In the genomic region with DNA sequence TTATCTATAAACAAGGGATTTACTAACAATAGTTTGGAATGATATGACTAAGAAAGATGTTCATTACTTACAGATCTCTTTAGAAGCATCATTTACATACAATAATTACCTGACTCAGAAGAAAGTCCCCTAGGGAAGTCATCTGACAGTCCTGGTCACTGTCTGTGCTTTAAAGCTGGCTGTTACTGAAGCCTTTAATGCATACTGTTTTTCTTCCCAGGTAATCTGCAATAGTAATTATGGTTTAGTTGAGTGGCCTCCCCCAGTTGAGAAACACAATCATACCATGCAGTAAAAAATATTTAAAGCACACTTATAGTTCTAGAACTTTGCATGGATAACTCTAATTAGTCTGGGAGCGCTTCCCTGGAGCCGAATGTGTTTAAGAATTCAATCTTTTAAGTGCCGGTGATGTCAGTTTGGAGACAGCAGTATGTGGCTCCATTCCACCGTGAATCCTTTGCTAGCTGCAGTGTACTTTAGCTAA, we compare ENCODE assay signal across 16 cellular contexts.
DNase-seq lines count a peak whose midpoint lies in the region; ATAC-seq and TF ChIP-seq lines count a peak whose summit lies in the region.
"Had no signal": no experiment of that assay in that cellular context is flagged by ENCODE, and none has a peak within 500 bp of the region (broad histone marks: within the 10 kb centered on the region; RNA-seq: fewer than 3 reads in every experiment).

No MANE protein-coding gene starts in this region.

- H3K36me3 ChIP-seq in mesodermal cell (ENCODE audit: control insufficient read depth, insufficient read depth, low read length) (no peaks in the 10 kb centered on the region), PC-3 (ENCODE audit: low read depth, low read length) (no peaks in the 10 kb centered on the region)
- H3K36me3 ChIP-seq: esophagus squamous epithelium, transverse colon had no signal

- H3K4me1 Mint-ChIP-seq in T-helper 17 cell = peaks cover 35% of the 10 kb centered on the region
- H3K4me1 Mint-ChIP-seq: memory B cell had no signal

- H3K36me3 Mint-ChIP-seq in T-helper 17 cell (ENCODE audit: low read depth) = peaks cover 2% of the 10 kb centered on the region
- H3K36me3 Mint-ChIP-seq: memory B cell had no signal

- peak overlapping the region; percentile 0 for H3K27ac Mint-ChIP-seq in T-helper 17 cell
- H3K27ac Mint-ChIP-seq: activated naive CD8-positive, alpha-beta T cell treated with anti-CD3 and anti-CD28 coated beads, Interleukin-2, amount 10 ng/mL, durations not matched to agents 7 days and 5 days; memory B cell had no signal

- DNase-seq in NCI-H526 (lab: John Stamatoyannopoulos, UW) (peak; percentile 6 to 22), NCI-H526 treated with DMSO at 0.1 percent for 48 hours (lab: John Stamatoyannopoulos, UW) (no peak), EL (peak; percentile 47), T-helper 17 cell (no peak), PC-3 (no peak), NCI-H2029 (lab: John Stamatoyannopoulos, UW) (no peak)
- DNase-seq: activated CD4-positive, alpha-beta T cell treated with anti-CD3 and anti-CD28 coated beads, Interleukin-2, amount 50 U/mL, for 4 hours; activated naive CD8-positive, alpha-beta T cell treated with anti-CD3 and anti-CD28 coated beads, Interleukin-2, amount 10 ng/mL, durations not matched to agents 7 days and 5 days; DMS153; esophagus squamous epithelium; NCI-H2081; transverse colon had no signal

- POLR2A ChIA-PET in PC-3 (lab: Charles Lee; ENCODE audit: unreplicated experiment) = no interaction called here

- no peak for TF ChIP-seq CTCF in PC-3 (conservative IDR thresholded peaks at IDR 0.05; ENCODE audit: low read depth, low read length)

- 75% methylated on average over 3 of the region's 4 CpGs; no CpG with 5 or more reads in 1 of the 2 experiments for WGBS in mesodermal cell (ENCODE audit: insufficient coverage in 2 of 2), 2 experiments

- H3K27me3 ChIP-seq in PC-3 (ENCODE audit: low read length) = no peaks in the 10 kb centered on the region
- H3K27me3 ChIP-seq: esophagus squamous epithelium, transverse colon had no signal

- CTCF ChIA-PET in PC-3 (lab: Charles Lee) = no interaction called here

- BruUV-seq in PC-3 (replicated peaks; lab: Mats Ljungman, UMichigan) = no TSS peak

- H4K20me1 ChIP-seq in PC-3 (ENCODE audit: low read length) = no peaks in the 10 kb centered on the region

- H3F3A ChIP-seq in PC-3 (ENCODE audit: low read length, unreplicated experiment) = no peaks in the 10 kb centered on the region

- no peak overlapping the region for H3K4me3 Mint-ChIP-seq in T-helper 17 cell
- H3K4me3 Mint-ChIP-seq: activated naive CD8-positive, alpha-beta T cell treated with anti-CD3 and anti-CD28 coated beads, Interleukin-2, amount 10 ng/mL, durations not matched to agents 7 days and 5 days; memory B cell had no signal

- no peaks in the 10 kb centered on the region for H3K9me2 ChIP-seq in PC-3 (replicated peaks; ENCODE audit: low read length)

- no peak overlapping the region for H3K9ac ChIP-seq in PC-3 (ENCODE audit: low read length)
- H3K9ac ChIP-seq: KMS-11 had no signal

- H3K9me3 ChIP-seq in T-helper 17 cell (ENCODE audit: control insufficient read depth, low read length, poor library complexity, severe bottlenecking) = no peaks in the 10 kb centered on the region
- peaks cover 5% of the 10 kb centered on the region for H3K9me3 ChIP-seq in mesodermal cell (ENCODE audit: control insufficient read depth, low read length)
- no peaks in the 10 kb centered on the region for H3K9me3 ChIP-seq in PC-3 (ENCODE audit: low read length)
- H3K9me3 ChIP-seq: esophagus squamous epithelium, transverse colon had no signal

- no peaks in the 10 kb centered on the region for H3K27me3 Mint-ChIP-seq in T-helper 17 cell
- H3K27me3 Mint-ChIP-seq: activated naive CD8-positive, alpha-beta T cell treated with anti-CD3 and anti-CD28 coated beads, Interleukin-2, amount 10 ng/mL, durations not matched to agents 7 days and 5 days had no signal

- H3K27ac ChIP-seq in mesodermal cell (ENCODE audit: low read depth, low read length, severe bottlenecking) = peak overlapping the region; percentile 29
- no peak overlapping the region for H3K27ac ChIP-seq in PC-3 (ENCODE audit: low read length)
- H3K27ac ChIP-seq: esophagus squamous epithelium, KMS-11 had no signal

- H3K79me2 ChIP-seq in PC-3 (ENCODE audit: low read length) = peaks cover 42% of the 10 kb centered on the region

- H3K4me1 ChIP-seq in mesodermal cell (ENCODE audit: control insufficient read depth, insufficient read depth, low read length, poor library complexity, severe bottlenecking) = peaks cover 6% of the 10 kb centered on the region
- H3K4me1 ChIP-seq in PC-3 (ENCODE audit: insufficient read depth, low read length) = peaks cover 17% of the 10 kb centered on the region
- H3K4me1 ChIP-seq: esophagus squamous epithelium had no signal

- H3K4me3 ChIP-seq in mesodermal cell (ENCODE audit: extremely low read depth, insufficient read depth, low read length, poor library complexity, severe bottlenecking) (no peak overlapping the region), PC-3 (ENCODE audit: low read length) (no peak overlapping the region)
- H3K4me3 ChIP-seq: esophagus squamous epithelium, transverse colon had no signal

- no peak overlapping the region for H2AFZ ChIP-seq in PC-3 (ENCODE audit: low read length)

- H3K4me2 ChIP-seq in PC-3 (ENCODE audit: low read length) = no peak overlapping the region
- H3K4me2 ChIP-seq: KMS-11 had no signal

- ATAC-seq in T-helper 17 cell (no peak), GM21619 (IDR thresholded peaks at IDR 0.05; ENCODE audit: unreplicated experiment) (no peak), PC-3 (no peak)

- intact Hi-C loops in PC-3 (cut with micrococcal nuclease) = no loop called here

Comparison
In these comparisons a context has a peak if more than half of its experiments do, and no peak if none do; other contexts are left out.
1. DNase-seq: peak in NCI-H526 (2 of 2) and EL (single experiment); none in NCI-H526 treated with DMSO at 0.1 percent for 48 hours (single experiment), T-helper 17 cell (0 of 3), PC-3 (single experiment) and NCI-H2029 (single experiment).